Comparison of ENCODE assay signal across 1 cellular context in genomic region chr16:88647178-88648070, GRCh38.
TF ChIP-seq lines count a peak whose summit lies in the region.

No MANE protein-coding gene starts in this region.

TF ChIP-seq in K562, 482 proteins besides CTCF, POLR2A, EP300 and RAD21:
- peak; percentile 65 for TF ChIP-seq POLR2G (IDR thresholded peaks at IDR 0.05; ENCODE audit: low read depth, low read length)
- peak; percentile 38; the same call in 1 of the 2 replicates for TF ChIP-seq ZNF121 (CRISPR knock-in tag; conservative IDR thresholded peaks at IDR 0.05)
- TF ChIP-seq HNRNPL (IDR thresholded peaks at IDR 0.05; ENCODE audit: low read depth, low read length), result 0 out of 2 replicates have a peak, but pooled peaks have one; percentile 40
- TF ChIP-seq YBX1 (IDR thresholded peaks at IDR 0.05), result no peak
- no peak for TF ChIP-seq MCM5 (IDR thresholded peaks at IDR 0.05; ENCODE audit: low read depth)
- TF ChIP-seq FIP1L1 (IDR thresholded peaks at IDR 0.05; ENCODE audit: low read depth, low read length, poor library complexity, severe bottlenecking), result peak; percentile 38
- TF ChIP-seq ZBTB33 (CRISPR knock-in tag; IDR thresholded peaks at IDR 0.05), result 0 out of 2 replicates have a peak, but pooled peaks have one; percentile 55
- peak; percentile 78 for TF ChIP-seq RBM22 (IDR thresholded peaks at IDR 0.05; ENCODE audit: low read depth, low read length, poor library complexity, severe bottlenecking)
